ENCODE assay signal across 8 cellular contexts in the genomic region with DNA sequence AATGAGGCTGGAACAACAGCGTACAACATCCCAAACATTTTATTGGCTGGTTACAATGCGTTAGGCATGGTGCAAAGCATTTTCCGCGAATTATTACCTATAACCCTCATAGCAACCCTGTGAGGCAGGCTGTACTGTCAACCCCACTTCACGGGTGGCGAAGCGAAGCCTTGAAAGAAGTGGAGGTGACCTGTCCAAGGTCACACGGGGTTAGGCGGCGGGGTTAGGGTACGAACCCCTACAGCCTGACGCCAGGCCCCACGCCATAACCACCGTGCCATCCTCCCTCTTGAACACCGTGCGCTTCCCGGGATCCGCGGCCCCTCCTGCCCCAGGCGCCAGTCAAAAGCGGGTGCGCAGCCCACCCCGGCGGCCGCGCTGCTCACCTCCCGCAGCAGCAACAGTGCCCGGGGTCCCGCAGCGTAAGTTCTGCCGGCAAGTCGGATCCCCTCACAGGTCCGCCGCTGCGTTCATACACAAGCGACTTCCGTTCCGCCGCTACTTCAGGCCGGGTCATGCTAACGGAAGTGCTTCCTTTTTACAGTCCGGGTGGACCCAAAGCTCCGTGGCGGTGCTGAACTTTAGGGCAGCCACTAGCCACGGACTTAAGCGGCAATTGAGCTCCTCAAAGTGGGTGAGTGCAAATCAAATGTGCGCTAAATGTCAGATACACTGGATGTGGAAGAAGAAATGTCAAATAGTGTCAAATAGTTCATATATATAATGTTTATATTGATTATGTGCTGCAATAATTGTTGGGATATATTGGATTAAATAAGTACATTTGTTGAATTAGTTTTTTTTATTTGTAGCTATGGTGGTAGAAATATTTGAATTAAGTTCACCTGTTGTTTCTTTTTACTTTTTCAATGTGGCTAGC. TPM values are rescaled to one million over a fixed set of nuclear protein-coding genes. Genes with fewer than 3 reads are reported as not detected.
DNase-seq lines count a peak whose midpoint lies in the region; ATAC-seq and TF ChIP-seq lines count a peak whose summit lies in the region.

A gene with protein sequence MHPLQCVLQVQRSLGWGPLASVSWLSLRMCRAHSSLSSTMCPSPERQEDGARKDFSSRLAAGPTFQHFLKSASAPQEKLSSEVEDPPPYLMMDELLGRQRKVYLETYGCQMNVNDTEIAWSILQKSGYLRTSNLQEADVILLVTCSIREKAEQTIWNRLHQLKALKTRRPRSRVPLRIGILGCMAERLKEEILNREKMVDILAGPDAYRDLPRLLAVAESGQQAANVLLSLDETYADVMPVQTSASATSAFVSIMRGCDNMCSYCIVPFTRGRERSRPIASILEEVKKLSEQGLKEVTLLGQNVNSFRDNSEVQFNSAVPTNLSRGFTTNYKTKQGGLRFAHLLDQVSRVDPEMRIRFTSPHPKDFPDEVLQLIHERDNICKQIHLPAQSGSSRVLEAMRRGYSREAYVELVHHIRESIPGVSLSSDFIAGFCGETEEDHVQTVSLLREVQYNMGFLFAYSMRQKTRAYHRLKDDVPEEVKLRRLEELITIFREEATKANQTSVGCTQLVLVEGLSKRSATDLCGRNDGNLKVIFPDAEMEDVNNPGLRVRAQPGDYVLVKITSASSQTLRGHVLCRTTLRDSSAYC (minus strand): TSS at position 478 of the 880 bp plus-strand sequence. CDS start 4,455 bp downstream, outside the sequence.

- H3K4me3 ChIP-seq in LNCaP clone FGC (ENCODE audit: low read depth, low read length): peak within 1 kb of the TSS; percentile 90

- POLR2A ChIA-PET in naive thymus-derived CD8-positive, alpha-beta T cell (lab: Charles Lee): interaction anchor here (0.5 to 2.3 kb wide), 6 partner anchors 42 to 343 kb away, joined by 3 to 21 read pairs (median 4); a partner anchor contains a TSS

- no peaks in the 10 kb centered on the region for H3K9me3 Mint-ChIP-seq in naive thymus-derived CD8-positive, alpha-beta T cell
- H3K9me3 Mint-ChIP-seq in stimulated activated memory B cell treated with anti-CD40 and anti-IgM and Interleukin-4, amounts not matched to agents 10 μg/mL and 1 μg/mL and 100 μg/mL, for 72 hours: no peaks in the 10 kb centered on the region

- peak within 1 kb of the TSS; percentile 80 to 97 (median 91) for H3K27ac Mint-ChIP-seq in naive thymus-derived CD8-positive, alpha-beta T cell
- H3K27ac Mint-ChIP-seq in stimulated activated memory B cell treated with anti-CD40 and anti-IgM and Interleukin-4, amounts not matched to agents 10 μg/mL and 1 μg/mL and 100 μg/mL, for 72 hours: peak within 1 kb of the TSS; percentile 94

- H3K36me3 Mint-ChIP-seq in naive thymus-derived CD8-positive, alpha-beta T cell: peaks cover 0 to 13% (median 2%) of the 10 kb centered on the region in 3 donors
- peaks cover 2% of the 10 kb centered on the region for H3K36me3 Mint-ChIP-seq in stimulated activated memory B cell treated with anti-CD40 and anti-IgM and Interleukin-4, amounts not matched to agents 10 μg/mL and 1 μg/mL and 100 μg/mL, for 72 hours

- TF ChIP-seq CTCF in LNCaP clone FGC (IDR thresholded peaks at IDR 0.05; ENCODE audit: control insufficient read depth, extremely low read depth, insufficient read depth): no peak

- peak; percentile 74 for ATAC-seq in GM21786 (IDR thresholded peaks at IDR 0.05; ENCODE audit: unreplicated experiment)
- ATAC-seq in naive thymus-derived CD8-positive, alpha-beta T cell: peak; percentile 96 to 97
- ATAC-seq in stimulated activated memory B cell treated with anti-CD40 and anti-IgM and Interleukin-4, amounts not matched to agents 10 μg/mL and 1 μg/mL and 100 μg/mL, for 72 hours: peak; percentile 97

- no peaks in the 10 kb centered on the region for H3K27me3 Mint-ChIP-seq in naive thymus-derived CD8-positive, alpha-beta T cell
- H3K27me3 Mint-ChIP-seq in stimulated activated memory B cell treated with anti-CD40 and anti-IgM and Interleukin-4, amounts not matched to agents 10 μg/mL and 1 μg/mL and 100 μg/mL, for 72 hours: no peaks in the 10 kb centered on the region

- H3K4me1 Mint-ChIP-seq in naive thymus-derived CD8-positive, alpha-beta T cell: peaks cover 20 to 62% (median 61%) of the 10 kb centered on the region in 4 donors
- peaks cover 61% of the 10 kb centered on the region for H3K4me1 Mint-ChIP-seq in stimulated activated memory B cell treated with anti-CD40 and anti-IgM and Interleukin-4, amounts not matched to agents 10 μg/mL and 1 μg/mL and 100 μg/mL, for 72 hours

- H3K4me3 Mint-ChIP-seq in naive thymus-derived CD8-positive, alpha-beta T cell: peak within 1 kb of the TSS; percentile 93 to 99 (median 97)
- peak within 1 kb of the TSS; percentile 99 for H3K4me3 Mint-ChIP-seq in stimulated activated memory B cell treated with anti-CD40 and anti-IgM and Interleukin-4, amounts not matched to agents 10 μg/mL and 1 μg/mL and 100 μg/mL, for 72 hours

- DNase-seq in DMS114 treated with DMSO at 0.1 percent for 48 hours (lab: John Stamatoyannopoulos, UW; ENCODE audit: unreplicated experiment) (peak; percentile 65), LNCaP clone FGC (ENCODE audit: low read depth) (peak; percentile 78), RPMI7951 (ENCODE audit: low read depth) (peak; percentile 93), fibroblast of peridontal ligament (ENCODE audit: extremely low read depth) (peak; percentile 91)
- DNase-seq in activated T-helper 1 cell treated with anti-CD3 and anti-CD28 coated beads, Interleukin-2, amount 50 U/mL, for 16 hours (ENCODE audit: low read depth in 1 of 2, low spot score in 1 of 2): peak; percentile 72
- DNase-seq in naive thymus-derived CD8-positive, alpha-beta T cell: peak; percentile 67 to 91 (median 82)

RNA-seq across cellular contexts. Expression of the gene that starts here (rescaled TPM):
- 26.7 and 29.0 TPM in 2 replicates for total RNA-seq in RPMI7951 (2014; rRNA removed; shearing (Covaris generic))
- 10 to 100 TPM; 46.7 to 53.3 TPM for total RNA-seq in naive thymus-derived CD8-positive, alpha-beta T cell
- polyA plus RNA-seq in naive thymus-derived CD8-positive, alpha-beta T cell: 10 to 100 TPM; 28.7 to 36.6 (median 33.9) TPM

Comparison
In these comparisons a context has a peak if more than half of its experiments do, and no peak if none do; other contexts are left out.
1. Peak in every context shown above with its lines: DNase-seq, ATAC-seq and H3K4me3 ChIP-seq.